ENCODE assay signal across 11 cellular contexts in the genomic region with DNA sequence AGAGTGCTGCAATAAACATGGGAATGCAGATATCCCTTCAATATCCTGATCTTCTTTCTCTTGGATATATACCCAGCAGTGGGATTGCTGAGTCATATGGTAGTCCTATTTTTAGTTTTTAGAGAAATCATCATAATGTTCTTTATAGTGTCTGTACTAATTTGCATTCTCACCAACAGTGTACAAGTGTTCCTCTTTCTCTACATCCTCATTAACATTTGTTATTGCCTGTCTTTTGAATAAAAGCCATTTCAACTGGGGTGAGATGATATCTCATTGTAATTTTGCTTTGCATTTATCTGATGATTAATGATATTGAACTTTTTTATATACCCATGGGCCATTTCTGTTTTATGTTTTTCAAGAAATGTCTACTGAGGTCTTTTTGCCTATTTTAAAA. TPM values are rescaled to one million over a fixed set of nuclear protein-coding genes. Genes with fewer than 3 reads are reported as not detected.
"Had no signal": no experiment of that assay in that cellular context is flagged by ENCODE, and none has a peak within 500 bp of the region (broad histone marks: within the 10 kb centered on the region; RNA-seq: fewer than 3 reads in every experiment).

No MANE protein-coding gene starts in this region.

- H2AFZ ChIP-seq: GM23338 had no signal

- H3K4me3 ChIP-seq: GM23338, K562 had no signal

- H3K27ac Mint-ChIP-seq: GM23338, H9, HFFc6 had no signal

- H3K4me1 Mint-ChIP-seq: GM23338, H9 had no signal

- ATAC-seq: GM23338, HCT116, K562 had no signal

- H3K27ac ChIP-seq: HL-60 had no signal

- H3K4me3 Mint-ChIP-seq: GM23338, H9, HFFc6 had no signal

- H3K4me2 ChIP-seq: GM23338 had no signal

- FAIRE-seq: H1, H54, K562 had no signal

- DNase-seq: H9, HFFc6, IMR-90, KG1 had no signal

RNA-seq across cellular contexts. Expression of gene PLBD1, which starts 34.4 kb away (rescaled TPM):
- total RNA-seq: HFFc6, HT1080 had no signal
- polyA plus RNA-seq: IMR-90 had no signal
